11 cellular contexts compared by ENCODE assay signal in genomic region chr15:60568301-60568742, GRCh38.
A peak's percentile ranks its signal among the peaks of the same experiment; 100 is the strongest.
DNase-seq lines count a peak whose midpoint lies in the region; ATAC-seq and TF ChIP-seq lines count a peak whose summit lies in the region.
"Had no signal": no experiment of that assay in that cellular context is flagged by ENCODE, and none has a peak within 500 bp of the region (broad histone marks: within the 10 kb centered on the region; RNA-seq: fewer than 3 reads in every experiment).

No MANE protein-coding gene starts in this region.

- no peaks in the 10 kb centered on the region for H3K79me1 ChIP-seq in mesenchymal stem cell (replicated peaks; ENCODE audit: low read length, poor library complexity, severe bottlenecking)

- H3K4me1 Mint-ChIP-seq in CD4-positive, CD25-positive, alpha-beta regulatory T cell: peaks cover 55 to 95% (median 86%) of the 10 kb centered on the region in 4 donors
- H3K4me1 Mint-ChIP-seq in activated T-helper 1 cell treated with anti-CD3 and anti-CD28 coated beads, Interleukin-12 subunit alpha, Interleukin-12 subunit beta, Interleukin-2, Interleukin-4 antibody, amounts not matched to agents 30 ng/mL and 10 ng/mL and 1 ng/mL, durations not matched to agents 14 hours and 24 hours and 36 hours (ENCODE audit: low read depth): peaks cover 92% of the 10 kb centered on the region

- H3K4me3 ChIP-seq in CD4-positive, CD25-positive, alpha-beta regulatory T cell (ENCODE audit: low read depth, low read length): peak overlapping the region; percentile 86
- H3K4me3 ChIP-seq in coronary artery (no peak overlapping the region), mesenchymal stem cell (ENCODE audit: insufficient read depth in 1 of 2, low read depth in 1 of 2, low read length in 2 of 2) (no peak overlapping the region)

- H4K91ac ChIP-seq in mesenchymal stem cell (ENCODE audit: low read length): no peak overlapping the region

- H2BK120ac ChIP-seq in mesenchymal stem cell (ENCODE audit: low read depth, low read length): no peak overlapping the region

- no peak for TF ChIP-seq CTCF in coronary artery (IDR thresholded peaks at IDR 0.05)

- H3K27ac Mint-ChIP-seq in CD4-positive, CD25-positive, alpha-beta regulatory T cell: peak overlapping the region; percentile 92 to 97 (median 92)
- H3K27ac Mint-ChIP-seq in activated T-helper 1 cell treated with anti-CD3 and anti-CD28 coated beads, Interleukin-12 subunit alpha, Interleukin-12 subunit beta, Interleukin-2, Interleukin-4 antibody, amounts not matched to agents 30 ng/mL and 10 ng/mL and 1 ng/mL, durations not matched to agents 14 hours and 24 hours and 36 hours: peak overlapping the region; percentile 82

- H2AK5ac ChIP-seq in mesenchymal stem cell (ENCODE audit: low read length, severe bottlenecking): no peak overlapping the region

- no peak overlapping the region for H3K18ac ChIP-seq in mesenchymal stem cell (ENCODE audit: low read depth in 1 of 2, low read length in 2 of 2)

- no peak for DNase-seq in CD4-positive, CD25-positive, alpha-beta regulatory T cell
- no peak for DNase-seq in activated T-helper 1 cell treated with anti-CD3 and anti-CD28 coated beads, Interleukin-12 subunit alpha, Interleukin-12 subunit beta, Interleukin-2, Interleukin-4 antibody, amounts not matched to agents 30 ng/mL and 10 ng/mL and 1 ng/mL, durations not matched to agents 14 hours and 24 hours and 36 hours (ENCODE audit: low spot score)
- DNase-seq in H4 (ENCODE audit: low spot score): no peak
- no peak for DNase-seq in coronary artery (ENCODE audit: low spot score)
- DNase-seq in activated effector memory CD4-positive, alpha-beta T cell treated with anti-CD3 and anti-CD28 coated beads, Interleukin-2, amount 50 U/mL, for 16 hours: no peak
- no peak for DNase-seq in mesenchymal stem cell
- DNase-seq: activated effector memory CD4-positive, alpha-beta T cell treated with Interleukin-2 at 50 U/mL for 16 hours; AML-193; NCI-H2107 had no signal

- no peak overlapping the region for H3K23ac ChIP-seq in mesenchymal stem cell (ENCODE audit: low read length in 2 of 2)

- H3K4me3 Mint-ChIP-seq in CD4-positive, CD25-positive, alpha-beta regulatory T cell: peak overlapping the region; percentile 70 to 85 (median 78)
- H3K4me3 Mint-ChIP-seq in activated T-helper 1 cell treated with anti-CD3 and anti-CD28 coated beads, Interleukin-12 subunit alpha, Interleukin-12 subunit beta, Interleukin-2, Interleukin-4 antibody, amounts not matched to agents 30 ng/mL and 10 ng/mL and 1 ng/mL, durations not matched to agents 14 hours and 24 hours and 36 hours: peak overlapping the region; percentile 69

- no peak overlapping the region for H2BK12ac ChIP-seq in mesenchymal stem cell (ENCODE audit: low read length in 2 of 2)

- no peak overlapping the region for H4K8ac ChIP-seq in mesenchymal stem cell (ENCODE audit: low read length)

- H2BK5ac ChIP-seq in mesenchymal stem cell (ENCODE audit: low read depth, low read length, poor library complexity, severe bottlenecking): no peak overlapping the region

- no peaks in the 10 kb centered on the region for H3K9me3 ChIP-seq in CD4-positive, CD25-positive, alpha-beta regulatory T cell (ENCODE audit: control insufficient read depth in 2 of 2, low read length in 2 of 2)
- H3K9me3 ChIP-seq in mesenchymal stem cell (ENCODE audit: control insufficient read depth, low read length): no peaks in the 10 kb centered on the region

- no peaks in the 10 kb centered on the region for H3K27me3 ChIP-seq in CD4-positive, CD25-positive, alpha-beta regulatory T cell (ENCODE audit: control insufficient read depth, insufficient read depth, low read length)
- H3K27me3 ChIP-seq in mesenchymal stem cell (ENCODE audit: control insufficient read depth in 1 of 2, insufficient read depth in 1 of 2, low read length in 2 of 2): no peaks in the 10 kb centered on the region

- H3K14ac ChIP-seq in mesenchymal stem cell (ENCODE audit: low read length in 2 of 2): no peak overlapping the region

- no peak overlapping the region for H3K9ac ChIP-seq in mesenchymal stem cell (ENCODE audit: low read length)

- H3K9me3 Mint-ChIP-seq in CD4-positive, CD25-positive, alpha-beta regulatory T cell: no peaks in the 10 kb centered on the region
- H3K9me3 Mint-ChIP-seq in activated T-helper 1 cell treated with anti-CD3 and anti-CD28 coated beads, Interleukin-12 subunit alpha, Interleukin-12 subunit beta, Interleukin-2, Interleukin-4 antibody, amounts not matched to agents 30 ng/mL and 10 ng/mL and 1 ng/mL, durations not matched to agents 14 hours and 24 hours and 36 hours: no peaks in the 10 kb centered on the region

- H3K36me3 ChIP-seq in CD4-positive, CD25-positive, alpha-beta regulatory T cell (ENCODE audit: control insufficient read depth, insufficient read depth, low read length): peaks cover 7% of the 10 kb centered on the region
- H3K36me3 ChIP-seq in mesenchymal stem cell (ENCODE audit: control insufficient read depth in 1 of 2, insufficient read depth in 2 of 2, low read depth in 1 of 2, low read length in 2 of 2): no peaks in the 10 kb centered on the region

- peaks cover 19% of the 10 kb centered on the region for H3K36me3 Mint-ChIP-seq in CD4-positive, CD25-positive, alpha-beta regulatory T cell
- peaks cover 34% of the 10 kb centered on the region for H3K36me3 Mint-ChIP-seq in activated T-helper 1 cell treated with anti-CD3 and anti-CD28 coated beads, Interleukin-12 subunit alpha, Interleukin-12 subunit beta, Interleukin-2, Interleukin-4 antibody, amounts not matched to agents 30 ng/mL and 10 ng/mL and 1 ng/mL, durations not matched to agents 14 hours and 24 hours and 36 hours (ENCODE audit: low read depth)

- H3K4me2 ChIP-seq in mesenchymal stem cell (ENCODE audit: low read length, poor library complexity, severe bottlenecking): no peak overlapping the region

- H3K4ac ChIP-seq in mesenchymal stem cell (ENCODE audit: low read depth in 1 of 2, low read length in 2 of 2): no peak overlapping the region

- intact Hi-C loops in activated T-helper 1 cell treated with anti-CD3 and anti-CD28 coated beads, Interleukin-12 subunit alpha, Interleukin-12 subunit beta, Interleukin-2, Interleukin-4 antibody, amounts not matched to agents 30 ng/mL and 10 ng/mL and 1 ng/mL, durations not matched to agents 14 hours and 24 hours and 36 hours (cut with micrococcal nuclease): loop anchor here (2.0 kb wide), 1 partner anchor 14 kb away; no protein-coding TSS in a partner anchor

- no peak overlapping the region for H2AFZ ChIP-seq in mesenchymal stem cell (ENCODE audit: low read depth, low read length)

- H3K4me1 ChIP-seq in CD4-positive, CD25-positive, alpha-beta regulatory T cell (ENCODE audit: control insufficient read depth, insufficient read depth, low read length, poor library complexity, severe bottlenecking): peaks cover 94% of the 10 kb centered on the region
- H3K4me1 ChIP-seq in mesenchymal stem cell (ENCODE audit: control insufficient read depth, insufficient read depth, low read depth, low read length): no peaks in the 10 kb centered on the region

- peak; percentile 64 for TF ChIP-seq POLR2A in GM19193 (IDR thresholded peaks at IDR 0.05; ENCODE audit: extremely low read depth, insufficient read depth, insufficient read length)

- ATAC-seq in CD4-positive, CD25-positive, alpha-beta regulatory T cell (ENCODE audit: low read depth in 2 of 2): peak in 1 of 2 donors; percentile 16
- ATAC-seq in HG03025 (IDR thresholded peaks at IDR 0.05; ENCODE audit: low FRiP score, unreplicated experiment): peak; percentile 83

- WGBS in mesenchymal stem cell: 40% methylated on average over 2 of the region's 3 CpGs

- no peak overlapping the region for H2BK15ac ChIP-seq in mesenchymal stem cell (ENCODE audit: low read depth, poor library complexity, severe bottlenecking)

- H3K27ac ChIP-seq in CD4-positive, CD25-positive, alpha-beta regulatory T cell (ENCODE audit: insufficient read depth, low read length, poor library complexity, severe bottlenecking): peak overlapping the region; percentile 95
- no peak overlapping the region for H3K27ac ChIP-seq in coronary artery
- H3K27ac ChIP-seq in mesenchymal stem cell (ENCODE audit: low read length, poor library complexity, severe bottlenecking): no peak overlapping the region

- H3K27me3 Mint-ChIP-seq in CD4-positive, CD25-positive, alpha-beta regulatory T cell: no peaks in the 10 kb centered on the region
- no peaks in the 10 kb centered on the region for H3K27me3 Mint-ChIP-seq in activated T-helper 1 cell treated with anti-CD3 and anti-CD28 coated beads, Interleukin-12 subunit alpha, Interleukin-12 subunit beta, Interleukin-2, Interleukin-4 antibody, amounts not matched to agents 30 ng/mL and 10 ng/mL and 1 ng/mL, durations not matched to agents 14 hours and 24 hours and 36 hours (ENCODE audit: insufficient read depth)
